ENCODE assay signal across 20 cellular contexts in the genomic region with DNA sequence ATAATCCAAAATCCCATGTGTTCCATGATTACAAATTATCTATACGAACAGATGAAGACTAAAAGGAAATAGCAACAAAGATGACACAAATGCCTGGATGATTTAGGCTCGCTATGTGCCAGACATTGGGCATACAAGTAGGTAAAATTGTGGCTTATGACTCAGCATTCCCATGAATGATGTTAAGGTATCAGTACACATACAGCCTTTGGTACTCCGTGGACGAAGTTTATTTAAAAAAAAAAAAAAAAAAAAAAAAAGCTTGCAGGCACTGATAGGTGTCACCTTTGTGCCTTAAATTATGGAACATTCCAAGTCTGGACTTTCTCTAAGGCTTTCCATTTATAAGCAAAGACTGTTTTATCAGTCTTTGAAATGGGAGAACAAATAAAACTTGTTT. TPM values are rescaled to one million over a fixed set of nuclear protein-coding genes. Genes with fewer than 3 reads are reported as not detected.
DNase-seq lines count a peak whose midpoint lies in the region; ATAC-seq and TF ChIP-seq lines count a peak whose summit lies in the region.
"Had no signal": no experiment of that assay in that cellular context is flagged by ENCODE, and none has a peak within 500 bp of the region (broad histone marks: within the 10 kb centered on the region; RNA-seq: fewer than 3 reads in every experiment).

No MANE protein-coding gene starts in this region.

- H3K9me3 ChIP-seq in HEK293 (ENCODE audit: control insufficient read depth, insufficient read depth, low read depth, low read length), result no peaks in the 10 kb centered on the region
- H3K9me3 ChIP-seq: colonic mucosa, gastroesophageal sphincter, left lung, suprapubic skin had no signal

- POLR2A ChIA-PET in HEK293 (lab: Yijun Ruan, JAX), result interaction anchor here (0.6 to 3.3 kb wide), 3 partner anchors 17 to 113 kb away, joined by 4 to 38 read pairs (median 5); a partner anchor contains a TSS

- CTCF ChIA-PET in HEK293 (lab: Yijun Ruan, JAX), result interaction anchor here (0.6 to 0.7 kb wide), 2 partner anchors 48 to 934 kb away, joined by 3 read pairs; no protein-coding TSS in a partner anchor

- H3K4me1 Mint-ChIP-seq in activated naive CD4-positive, alpha-beta T cell treated with anti-CD3 and anti-CD28 coated beads, Interleukin-2, amount 50 U/mL, for 24 hours, result peaks cover 36% of the 10 kb centered on the region
- peaks cover 15% of the 10 kb centered on the region for H3K4me1 Mint-ChIP-seq in activated T-helper 17 cell treated with anti-CD3 and anti-CD28 coated beads, Interleukin-2, amount 50 U/mL, for 72 hours
- peaks cover 48% of the 10 kb centered on the region for H3K4me1 Mint-ChIP-seq in stimulated activated naive CD8-positive, alpha-beta T cell treated with anti-CD3 and anti-CD28 coated beads, Interleukin-15, Interleukin-2, amounts not matched to agents 100 ng/mL and 50 ng/mL, for 24 hours (ENCODE audit: low read depth)

- H3K27ac Mint-ChIP-seq in activated naive CD4-positive, alpha-beta T cell treated with anti-CD3 and anti-CD28 coated beads, Interleukin-2, amount 50 U/mL, for 24 hours, result peak overlapping the region; percentile 51
- H3K27ac Mint-ChIP-seq in activated T-helper 17 cell treated with anti-CD3 and anti-CD28 coated beads, Interleukin-2, amount 50 U/mL, for 72 hours, result peak overlapping the region; percentile 22
- peak overlapping the region; percentile 69 for H3K27ac Mint-ChIP-seq in stimulated activated naive CD8-positive, alpha-beta T cell treated with anti-CD3 and anti-CD28 coated beads, Interleukin-15, Interleukin-2, amounts not matched to agents 100 ng/mL and 50 ng/mL, for 24 hours
- H3K27ac Mint-ChIP-seq: HFFc6; T-helper 2 cell treated with Interferon-gamma antibody and Interleukin-4, amounts not matched to agents 5 μg/mL and 100 μg/mL, for 36 hours had no signal

- H3K36me3 Mint-ChIP-seq in activated naive CD4-positive, alpha-beta T cell treated with anti-CD3 and anti-CD28 coated beads, Interleukin-2, amount 50 U/mL, for 24 hours, result peaks cover 7% of the 10 kb centered on the region
- H3K36me3 Mint-ChIP-seq in activated T-helper 17 cell treated with anti-CD3 and anti-CD28 coated beads, Interleukin-2, amount 50 U/mL, for 72 hours (ENCODE audit: low read depth), result peaks cover 17% of the 10 kb centered on the region
- peaks cover 44% of the 10 kb centered on the region for H3K36me3 Mint-ChIP-seq in stimulated activated naive CD8-positive, alpha-beta T cell treated with anti-CD3 and anti-CD28 coated beads, Interleukin-15, Interleukin-2, amounts not matched to agents 100 ng/mL and 50 ng/mL, for 24 hours (ENCODE audit: low read depth)

- no peak for TF ChIP-seq CTCF in HEK293 (tag by site-specific recombination; IDR thresholded peaks at IDR 0.05)

- no peak overlapping the region for H3K27ac ChIP-seq in HEK293 (ENCODE audit: extremely low read depth, low read depth, low read length)
- H3K27ac ChIP-seq: colonic mucosa, gastroesophageal sphincter, left lung, RWPE1, suprapubic skin had no signal

- H3K4me3 Mint-ChIP-seq in activated naive CD4-positive, alpha-beta T cell treated with anti-CD3 and anti-CD28 coated beads, Interleukin-2, amount 50 U/mL, for 24 hours, result peak overlapping the region; percentile 51
- peak overlapping the region; percentile 45 for H3K4me3 Mint-ChIP-seq in activated T-helper 17 cell treated with anti-CD3 and anti-CD28 coated beads, Interleukin-2, amount 50 U/mL, for 72 hours
- H3K4me3 Mint-ChIP-seq in stimulated activated naive CD8-positive, alpha-beta T cell treated with anti-CD3 and anti-CD28 coated beads, Interleukin-15, Interleukin-2, amounts not matched to agents 100 ng/mL and 50 ng/mL, for 24 hours, result peak overlapping the region; percentile 44
- H3K4me3 Mint-ChIP-seq: HFFc6 had no signal

- no peak for DNase-seq in activated naive CD4-positive, alpha-beta T cell treated with Interleukin-2 at 50 U/mL for 16 hours
- DNase-seq in activated CD4-positive, CD25-positive, alpha-beta regulatory T cell (lab: John Stamatoyannopoulos, UW), result no peak
- no peak for DNase-seq in SKM-1 treated with dmso at 0.1 percent for 144 hours (lab: John Stamatoyannopoulos, UW; ENCODE audit: unreplicated experiment)
- DNase-seq: activated CD4-positive, alpha-beta T cell treated with anti-CD3 and anti-CD28 coated beads for 4 hours; aorta; colonic mucosa; HFFc6; left lung; NCI-H1092; NCI-H69; stimulated activated CD4-positive, alpha-beta T cell treated with anti-CD3 and anti-CD28 coated beads, Interleukin-2, amount 100 ng/mL, for 24 hours had no signal

- H3K4me3 ChIP-seq in HEK293 (ENCODE audit: low read depth, low read length), result no peak overlapping the region
- H3K4me3 ChIP-seq: colonic mucosa, gastroesophageal sphincter, left lung, suprapubic skin had no signal

- H3K4me1 ChIP-seq in HEK293 (ENCODE audit: control insufficient read depth, insufficient read depth, low read length), result 0 out of 2 replicates have a peak, but pooled peaks cover 6% of the 10 kb centered on the region
- H3K4me1 ChIP-seq: colonic mucosa had no signal

- ATAC-seq in activated T-helper 17 cell treated with anti-CD3 and anti-CD28 coated beads, Interleukin-2, amount 50 U/mL, for 72 hours (replicated peaks), result peak; percentile 63
- ATAC-seq: gastroesophageal sphincter, left lung, sciatic nerve had no signal

- no peaks in the 10 kb centered on the region for H3K27me3 Mint-ChIP-seq in activated naive CD4-positive, alpha-beta T cell treated with anti-CD3 and anti-CD28 coated beads, Interleukin-2, amount 50 U/mL, for 24 hours
- no peaks in the 10 kb centered on the region for H3K27me3 Mint-ChIP-seq in activated T-helper 17 cell treated with anti-CD3 and anti-CD28 coated beads, Interleukin-2, amount 50 U/mL, for 72 hours
- H3K27me3 Mint-ChIP-seq in stimulated activated naive CD8-positive, alpha-beta T cell treated with anti-CD3 and anti-CD28 coated beads, Interleukin-15, Interleukin-2, amounts not matched to agents 100 ng/mL and 50 ng/mL, for 24 hours, result no peaks in the 10 kb centered on the region

- H3K9me3 Mint-ChIP-seq in activated naive CD4-positive, alpha-beta T cell treated with anti-CD3 and anti-CD28 coated beads, Interleukin-2, amount 50 U/mL, for 24 hours, result no peaks in the 10 kb centered on the region
- no peaks in the 10 kb centered on the region for H3K9me3 Mint-ChIP-seq in activated T-helper 17 cell treated with anti-CD3 and anti-CD28 coated beads, Interleukin-2, amount 50 U/mL, for 72 hours
- no peaks in the 10 kb centered on the region for H3K9me3 Mint-ChIP-seq in stimulated activated naive CD8-positive, alpha-beta T cell treated with anti-CD3 and anti-CD28 coated beads, Interleukin-15, Interleukin-2, amounts not matched to agents 100 ng/mL and 50 ng/mL, for 24 hours
- H3K9me3 Mint-ChIP-seq: HFFc6; T-helper 2 cell treated with Interferon-gamma antibody and Interleukin-4, amounts not matched to agents 5 μg/mL and 100 μg/mL, for 36 hours had no signal

- H3K36me3 ChIP-seq in HEK293 (ENCODE audit: control insufficient read depth in 2 of 2, insufficient read depth in 1 of 2, low read length in 2 of 2), result peaks cover 10 to 17% of the 10 kb centered on the region in 2 experiments
- H3K36me3 ChIP-seq: colonic mucosa, suprapubic skin had no signal

TF ChIP-seq in HEK293, 187 proteins besides CTCF, POLR2A, EP300 and RAD21 (continues in another document):
- no peak for TF ChIP-seq ZNF266 (tag by site-specific recombination; IDR thresholded peaks at IDR 0.05; ENCODE audit: low read depth)
- TF ChIP-seq, protein P1, sequence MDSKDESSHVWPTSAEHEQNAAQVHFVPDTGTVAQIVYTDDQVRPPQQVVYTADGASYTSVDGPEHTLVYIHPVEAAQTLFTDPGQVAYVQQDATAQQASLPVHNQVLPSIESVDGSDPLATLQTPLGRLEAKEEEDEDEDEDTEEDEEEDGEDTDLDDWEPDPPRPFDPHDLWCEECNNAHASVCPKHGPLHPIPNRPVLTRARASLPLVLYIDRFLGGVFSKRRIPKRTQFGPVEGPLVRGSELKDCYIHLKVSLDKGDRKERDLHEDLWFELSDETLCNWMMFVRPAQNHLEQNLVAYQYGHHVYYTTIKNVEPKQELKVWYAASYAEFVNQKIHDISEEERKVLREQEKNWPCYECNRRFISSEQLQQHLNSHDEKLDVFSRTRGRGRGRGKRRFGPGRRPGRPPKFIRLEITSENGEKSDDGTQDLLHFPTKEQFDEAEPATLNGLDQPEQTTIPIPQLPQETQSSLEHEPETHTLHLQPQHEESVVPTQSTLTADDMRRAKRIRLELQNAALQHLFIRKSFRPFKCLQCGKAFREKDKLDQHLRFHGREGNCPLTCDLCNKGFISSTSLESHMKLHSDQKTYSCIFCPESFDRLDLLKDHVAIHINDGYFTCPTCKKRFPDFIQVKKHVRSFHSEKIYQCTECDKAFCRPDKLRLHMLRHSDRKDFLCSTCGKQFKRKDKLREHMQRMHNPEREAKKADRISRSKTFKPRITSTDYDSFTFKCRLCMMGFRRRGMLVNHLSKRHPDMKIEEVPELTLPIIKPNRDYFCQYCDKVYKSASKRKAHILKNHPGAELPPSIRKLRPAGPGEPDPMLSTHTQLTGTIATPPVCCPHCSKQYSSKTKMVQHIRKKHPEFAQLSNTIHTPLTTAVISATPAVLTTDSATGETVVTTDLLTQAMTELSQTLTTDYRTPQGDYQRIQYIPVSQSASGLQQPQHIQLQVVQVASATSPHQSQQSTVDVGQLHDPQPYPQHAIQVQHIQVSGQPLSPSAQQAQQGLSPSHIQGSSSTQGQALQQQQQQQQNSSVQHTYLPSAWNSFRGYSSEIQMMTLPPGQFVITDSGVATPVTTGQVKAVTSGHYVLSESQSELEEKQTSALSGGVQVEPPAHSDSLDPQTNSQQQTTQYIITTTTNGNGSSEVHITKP (tag by site-specific recombination; IDR thresholded peaks at IDR 0.05), result peak; percentile 55; the same call in 1 of the 2 replicates

RNA-seq across cellular contexts. Expression of a gene that starts 2.7 kb away (rescaled TPM):
- total RNA-seq in activated T-helper 17 cell treated with anti-CD3 and anti-CD28 coated beads, Interleukin-2, amount 50 U/mL, for 72 hours, result 10 to 100 TPM in 1 of 2 donors, 1 to 10 TPM in 1; 3.3 to 17.7 TPM

RNA-seq across cellular contexts. Expression of a gene that starts 16.5 kb away (rescaled TPM):
- 10 to 100 TPM; 27.6 to 28.8 TPM for total RNA-seq in activated T-helper 17 cell treated with anti-CD3 and anti-CD28 coated beads, Interleukin-2, amount 50 U/mL, for 72 hours

RNA-seq across cellular contexts. Expression of a gene that starts 16.6 kb away (rescaled TPM):
- total RNA-seq in activated T-helper 17 cell treated with anti-CD3 and anti-CD28 coated beads, Interleukin-2, amount 50 U/mL, for 72 hours, result 10 to 100 TPM; 14.6 to 23.5 TPM
